ENCODE assay signal across 1 cellular context in the genomic region with DNA sequence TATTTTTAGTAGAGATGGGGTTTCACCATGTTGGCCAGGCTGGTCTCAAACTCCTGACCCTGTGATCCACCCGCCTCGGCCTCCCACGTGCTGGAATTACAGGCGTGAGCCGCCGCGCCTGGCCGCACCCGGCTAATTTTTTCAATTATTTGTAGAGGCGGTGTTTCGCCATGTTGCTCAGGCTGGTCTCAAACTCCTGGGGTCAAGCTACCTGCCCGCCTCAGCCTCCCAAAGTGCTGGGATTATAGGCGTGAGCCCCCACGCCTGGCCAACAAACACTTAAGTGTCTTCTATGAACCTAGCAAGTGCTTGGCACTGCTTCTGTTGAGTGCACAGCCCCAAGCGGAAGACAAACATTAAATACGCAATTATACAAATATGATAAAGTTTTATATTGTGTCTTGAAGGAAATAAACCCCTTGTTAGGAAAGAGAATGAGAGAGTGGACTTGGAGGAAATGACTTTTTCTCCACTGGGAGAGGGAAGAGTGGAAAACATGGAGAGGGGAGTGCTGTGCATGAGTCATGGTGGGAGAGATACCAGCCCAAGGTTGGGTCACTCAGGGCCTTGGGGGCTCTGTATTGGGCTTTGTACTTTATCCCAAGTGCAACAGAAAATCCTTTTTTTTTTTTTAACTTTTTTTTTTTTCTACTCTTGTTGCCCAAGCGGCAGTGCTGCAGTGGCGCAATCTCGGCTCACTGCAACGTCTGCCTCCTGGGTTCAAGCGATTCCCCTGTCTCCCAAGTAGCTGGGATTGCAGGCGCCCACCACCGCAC.
TF ChIP-seq lines count a peak whose summit lies in the region.

No MANE protein-coding gene starts in this region.

TF ChIP-seq in HepG2, 621 proteins besides CTCF, POLR2A, EP300 and RAD21 (continued from another document and continues in another):
- TF ChIP-seq YY1 (IDR thresholded peaks at IDR 0.05; ENCODE audit: insufficient read depth, insufficient replicate concordance, low read depth, low read length) (peak; percentile 21), TMF1 (CRISPR knock-in tag; IDR thresholded peaks at IDR 0.05; ENCODE audit: low read depth) (no peak), ZNF792 (CRISPR knock-in tag; IDR thresholded peaks at IDR 0.05) (no peak), KLF12 (CRISPR knock-in tag; IDR thresholded peaks at IDR 0.05; ENCODE audit: borderline replicate concordance) (0 out of 2 replicates have a peak, but pooled peaks have one; percentile 1), NCOA2 (CRISPR knock-in tag; IDR thresholded peaks at IDR 0.05) (no peak; the same call in 1 of the 2 replicates), SOX13 (IDR thresholded peaks at IDR 0.05) (no peak), SOX13 (CRISPR knock-in tag; conservative IDR thresholded peaks at IDR 0.05 in 1 of 2, IDR thresholded peaks at IDR 0.05 in 1 of 2) (no peak), ZNF530 (CRISPR knock-in tag; IDR thresholded peaks at IDR 0.05; ENCODE audit: low read depth) (no peak), HDAC1 (CRISPR knock-in tag; IDR thresholded peaks at IDR 0.05) (peak; percentile 55; the same call in 1 of the 2 replicates), TBP (CRISPR knock-in tag; IDR thresholded peaks at IDR 0.05) (no peak), ZNF225 (CRISPR knock-in tag; IDR thresholded peaks at IDR 0.05) (0 out of 2 replicates have a peak, but pooled peaks have one; percentile 0), HOXA9 (CRISPR knock-in tag; IDR thresholded peaks at IDR 0.05; ENCODE audit: borderline replicate concordance) (no peak), CEBPG (CRISPR knock-in tag; IDR thresholded peaks at IDR 0.05) (peak; percentile 89), ZNF724P (CRISPR knock-in tag; IDR thresholded peaks at IDR 0.05; ENCODE audit: borderline replicate concordance) (0 out of 2 replicates have a peak, but pooled peaks have one; percentile 50), ZNF317 (CRISPR knock-in tag; IDR thresholded peaks at IDR 0.05) (no peak; the same call in 1 of the 2 replicates), ZNF337 (CRISPR knock-in tag; IDR thresholded peaks at IDR 0.05; ENCODE audit: borderline replicate concordance, low read depth) (peak; percentile 71; the same call in 1 of the 2 replicates), ZNF274 (CRISPR knock-in tag; IDR thresholded peaks at IDR 0.05) (0 out of 2 replicates have a peak, but pooled peaks have one; percentile 57), ZNF124 (CRISPR knock-in tag; IDR thresholded peaks at IDR 0.05) (peak; percentile 35; the same call in 1 of the 2 replicates), HNF4A (CRISPR knock-in tag; IDR thresholded peaks at IDR 0.05) (peak; percentile 70), ATF2 (CRISPR knock-in tag; IDR thresholded peaks at IDR 0.05) (no peak; the same call in 1 of the 2 replicates), ZNF646 (CRISPR knock-in tag; IDR thresholded peaks at IDR 0.05) (peak; percentile 17; the same call in 1 of the 2 replicates), GTF2F1 (IDR thresholded peaks at IDR 0.05; ENCODE audit: low read length) (no peak), MLLT10 (CRISPR knock-in tag; IDR thresholded peaks at IDR 0.05) (no peak), ZBTB39 (CRISPR knock-in tag; IDR thresholded peaks at IDR 0.05) (no peak), POGZ (CRISPR knock-in tag; IDR thresholded peaks at IDR 0.05) (0 out of 2 replicates have a peak, but pooled peaks have one; percentile 20), EEA1 (CRISPR knock-in tag; IDR thresholded peaks at IDR 0.05; ENCODE audit: borderline replicate concordance) (no peak), ZNF563 (CRISPR knock-in tag; IDR thresholded peaks at IDR 0.05) (0 out of 2 replicates have a peak, but pooled peaks have one; percentile 43), GATA4 (IDR thresholded peaks at IDR 0.05; ENCODE audit: borderline replicate concordance, low read depth) (no peak), ZNF703 (CRISPR knock-in tag; IDR thresholded peaks at IDR 0.05; ENCODE audit: borderline replicate concordance) (no peak), NR2C2 (CRISPR knock-in tag; IDR thresholded peaks at IDR 0.05; ENCODE audit: borderline replicate concordance) (peak; percentile 12; the same call in 1 of the 2 replicates), XRCC5 (optimal IDR thresholded peaks at IDR 0.05; ENCODE audit: low read length) (no peak), E2F1 (CRISPR knock-in tag; IDR thresholded peaks at IDR 0.05) (no peak), GFI1 (CRISPR knock-in tag; IDR thresholded peaks at IDR 0.05; ENCODE audit: borderline replicate concordance) (no peak; the same call in 1 of the 2 replicates), SPEN (CRISPR knock-in tag; IDR thresholded peaks at IDR 0.05; ENCODE audit: low read depth) (0 out of 2 replicates have a peak, but pooled peaks have one; percentile 16), ZNF674 (CRISPR knock-in tag; IDR thresholded peaks at IDR 0.05; ENCODE audit: low read depth) (no peak), ZNF484 (CRISPR knock-in tag; IDR thresholded peaks at IDR 0.05; ENCODE audit: borderline replicate concordance, low read depth) (no peak), PHF8 (CRISPR knock-in tag; IDR thresholded peaks at IDR 0.05) (no peak), SAP130 (CRISPR knock-in tag; IDR thresholded peaks at IDR 0.05; ENCODE audit: low read depth) (peak; percentile 57), TCF12 (IDR thresholded peaks at IDR 0.05) (no peak), TCF12 (CRISPR knock-in tag; IDR thresholded peaks at IDR 0.05) (peak; percentile 49; the same call in 1 of the 2 replicates), FOXA1 (IDR thresholded peaks at IDR 0.05) (no peak), FOXA1 (CRISPR knock-in tag; IDR thresholded peaks at IDR 0.05) (no peak), SALL2 (CRISPR knock-in tag; IDR thresholded peaks at IDR 0.05) (0 out of 2 replicates have a peak, but pooled peaks have one; percentile 35), RFX5 (IDR thresholded peaks at IDR 0.05; ENCODE audit: low read depth, low read length) (no peak)
- TF ChIP-seq, protein P1, sequence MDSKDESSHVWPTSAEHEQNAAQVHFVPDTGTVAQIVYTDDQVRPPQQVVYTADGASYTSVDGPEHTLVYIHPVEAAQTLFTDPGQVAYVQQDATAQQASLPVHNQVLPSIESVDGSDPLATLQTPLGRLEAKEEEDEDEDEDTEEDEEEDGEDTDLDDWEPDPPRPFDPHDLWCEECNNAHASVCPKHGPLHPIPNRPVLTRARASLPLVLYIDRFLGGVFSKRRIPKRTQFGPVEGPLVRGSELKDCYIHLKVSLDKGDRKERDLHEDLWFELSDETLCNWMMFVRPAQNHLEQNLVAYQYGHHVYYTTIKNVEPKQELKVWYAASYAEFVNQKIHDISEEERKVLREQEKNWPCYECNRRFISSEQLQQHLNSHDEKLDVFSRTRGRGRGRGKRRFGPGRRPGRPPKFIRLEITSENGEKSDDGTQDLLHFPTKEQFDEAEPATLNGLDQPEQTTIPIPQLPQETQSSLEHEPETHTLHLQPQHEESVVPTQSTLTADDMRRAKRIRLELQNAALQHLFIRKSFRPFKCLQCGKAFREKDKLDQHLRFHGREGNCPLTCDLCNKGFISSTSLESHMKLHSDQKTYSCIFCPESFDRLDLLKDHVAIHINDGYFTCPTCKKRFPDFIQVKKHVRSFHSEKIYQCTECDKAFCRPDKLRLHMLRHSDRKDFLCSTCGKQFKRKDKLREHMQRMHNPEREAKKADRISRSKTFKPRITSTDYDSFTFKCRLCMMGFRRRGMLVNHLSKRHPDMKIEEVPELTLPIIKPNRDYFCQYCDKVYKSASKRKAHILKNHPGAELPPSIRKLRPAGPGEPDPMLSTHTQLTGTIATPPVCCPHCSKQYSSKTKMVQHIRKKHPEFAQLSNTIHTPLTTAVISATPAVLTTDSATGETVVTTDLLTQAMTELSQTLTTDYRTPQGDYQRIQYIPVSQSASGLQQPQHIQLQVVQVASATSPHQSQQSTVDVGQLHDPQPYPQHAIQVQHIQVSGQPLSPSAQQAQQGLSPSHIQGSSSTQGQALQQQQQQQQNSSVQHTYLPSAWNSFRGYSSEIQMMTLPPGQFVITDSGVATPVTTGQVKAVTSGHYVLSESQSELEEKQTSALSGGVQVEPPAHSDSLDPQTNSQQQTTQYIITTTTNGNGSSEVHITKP (CRISPR knock-in tag; IDR thresholded peaks at IDR 0.05; ENCODE audit: low read depth), result 0 out of 2 replicates have a peak, but pooled peaks have one; percentile 32
- TF ChIP-seq, protein P2, sequence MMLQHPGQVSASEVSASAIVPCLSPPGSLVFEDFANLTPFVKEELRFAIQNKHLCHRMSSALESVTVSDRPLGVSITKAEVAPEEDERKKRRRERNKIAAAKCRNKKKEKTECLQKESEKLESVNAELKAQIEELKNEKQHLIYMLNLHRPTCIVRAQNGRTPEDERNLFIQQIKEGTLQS (CRISPR knock-in tag; IDR thresholded peaks at IDR 0.05), result peak; percentile 68; the same call in 1 of the 2 replicates
